Comparison of ENCODE assay signal across 8 cellular contexts in the genomic region with DNA sequence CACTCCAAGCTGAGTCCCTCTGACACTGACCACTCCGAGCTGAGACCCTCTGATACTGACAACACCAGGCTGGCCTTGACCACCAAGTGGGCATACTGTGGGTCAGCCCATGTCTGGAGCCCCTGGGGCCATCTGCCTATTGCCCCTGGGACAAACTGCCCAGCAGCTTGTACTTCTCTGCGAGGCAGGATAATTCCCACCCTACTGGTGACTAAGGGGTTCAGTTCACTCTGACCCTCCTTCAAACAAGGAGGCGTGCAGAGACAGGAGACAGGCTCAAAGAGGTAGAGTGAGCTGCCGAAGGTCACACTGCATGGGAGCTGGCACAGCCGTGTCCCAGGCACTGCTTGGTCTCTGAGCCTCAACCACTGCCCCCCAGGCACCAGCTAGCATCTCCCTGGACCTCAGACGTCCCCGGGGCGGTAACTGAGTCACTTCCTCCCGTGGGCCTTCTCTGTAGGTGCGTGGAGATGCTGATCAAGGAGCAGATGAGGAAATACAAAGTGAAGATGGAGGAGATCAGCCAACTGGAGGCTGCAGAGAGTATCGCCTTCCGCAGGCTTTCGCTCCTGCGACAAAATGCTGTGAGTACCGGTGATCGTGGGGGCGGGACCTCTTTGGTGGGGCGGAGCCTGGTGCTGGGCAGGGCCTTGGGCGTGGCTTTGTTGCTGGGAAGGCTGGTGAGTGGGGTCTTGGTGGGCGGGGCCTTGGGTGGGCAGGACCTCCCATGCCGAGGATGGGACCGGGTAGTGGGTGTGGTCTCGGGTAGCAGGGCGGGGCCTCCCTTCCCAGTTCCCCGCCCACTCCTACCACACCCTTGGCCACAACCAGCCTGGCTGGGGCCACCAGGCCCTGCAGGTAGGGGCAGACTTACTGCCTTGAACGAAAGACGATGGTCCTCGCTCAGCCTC. TPM values are rescaled to one million over a fixed set of nuclear protein-coding genes. Genes with fewer than 3 reads are reported as not detected.
A peak's percentile ranks its signal among the peaks of the same experiment; 100 is the strongest.
DNase-seq lines count a peak whose midpoint lies in the region; ATAC-seq and TF ChIP-seq lines count a peak whose summit lies in the region.

No MANE protein-coding gene starts in this region.

- no peak overlapping the region for H3K9ac ChIP-seq in smooth muscle cell (ENCODE audit: low read depth)

- no peak overlapping the region for H2AFZ ChIP-seq in smooth muscle cell (ENCODE audit: low read depth)

- no peaks in the 10 kb centered on the region for H4K20me1 ChIP-seq in smooth muscle cell (ENCODE audit: low read depth)

- H3K27ac Mint-ChIP-seq in effector memory CD8-positive, alpha-beta T cell = peak overlapping the region; percentile 64 to 69

- no peaks in the 10 kb centered on the region for H3K36me3 ChIP-seq in smooth muscle cell (ENCODE audit: low read depth)

- no peak overlapping the region for H3K4me3 ChIP-seq in smooth muscle cell

- no peak overlapping the region for H3K4me3 Mint-ChIP-seq in effector memory CD8-positive, alpha-beta T cell

- no peaks in the 10 kb centered on the region for H3K9me3 ChIP-seq in smooth muscle cell (replicated peaks; ENCODE audit: low read depth)

- no peak for TF ChIP-seq CTCF in smooth muscle cell (IDR thresholded peaks at IDR 0.05; ENCODE audit: borderline replicate concordance, insufficient read depth, poor library complexity, severe bottlenecking)

- H3K27ac ChIP-seq in smooth muscle cell (ENCODE audit: low read depth) = no peak overlapping the region

- no peaks in the 10 kb centered on the region for H3F3A ChIP-seq in smooth muscle cell (ENCODE audit: low read depth)

- no peaks in the 10 kb centered on the region for H3K79me2 ChIP-seq in smooth muscle cell (ENCODE audit: low read depth)

- DNase-seq in AG20443 (ENCODE audit: low spot score) = peak; percentile 63
- peak; percentile 63 for DNase-seq in SW480 (ENCODE audit: low spot score)
- no peak for DNase-seq in effector memory CD8-positive, alpha-beta T cell
- DNase-seq in stimulated activated CD4-positive, alpha-beta T cell treated with anti-CD3 and anti-CD28 coated beads, Interleukin-4, amount 100 ng/mL, for 4 hours = peak; percentile 13 to 36
- DNase-seq in foreskin melanocyte = no peak
- no peak for DNase-seq in epidermal melanocyte (ENCODE audit: insufficient read length, low spot score)
- DNase-seq in smooth muscle cell (lab: John Stamatoyannopoulos, UW; ENCODE audit: unreplicated experiment) = no peak

- ATAC-seq in GM19035 (IDR thresholded peaks at IDR 0.05; ENCODE audit: unreplicated experiment) = peak; percentile 44
- ATAC-seq in effector memory CD8-positive, alpha-beta T cell (replicated peaks) = peak; percentile 18

- no peak overlapping the region for H3K4me2 ChIP-seq in smooth muscle cell

- H3K4me1 Mint-ChIP-seq in effector memory CD8-positive, alpha-beta T cell (ENCODE audit: low read depth in 2 of 2) = peaks cover 5 to 6% of the 10 kb centered on the region in 2 donors

- no peaks in the 10 kb centered on the region for H3K27me3 Mint-ChIP-seq in effector memory CD8-positive, alpha-beta T cell

- H3K27me3 ChIP-seq in smooth muscle cell (ENCODE audit: low read depth) = no peaks in the 10 kb centered on the region

- H3K9me3 Mint-ChIP-seq in effector memory CD8-positive, alpha-beta T cell = no peaks in the 10 kb centered on the region

- peaks cover under 1% of the 10 kb centered on the region for H3K4me1 ChIP-seq in smooth muscle cell (ENCODE audit: low read depth)

- peaks cover 58% of the 10 kb centered on the region for H3K36me3 Mint-ChIP-seq in effector memory CD8-positive, alpha-beta T cell (ENCODE audit: insufficient read depth)

- 75% methylated on average over 21 of the region's 28 CpGs for WGBS in smooth muscle cell (ENCODE audit: low lambda C conversion rate)

RNA-seq across cellular contexts. Expression of gene USE1, which starts 5.8 kb away (rescaled TPM):
- 12.8 and 16.4 TPM in 2 replicates for total RNA-seq in smooth muscle cell
- polyA plus RNA-seq in smooth muscle cell = 28.8 and 45.4 TPM in 2 replicates

RNA-seq across cellular contexts. Expression of gene OCEL1, which starts 16.6 kb away (rescaled TPM):
- 2.9 and 3.2 TPM in 2 replicates for total RNA-seq in smooth muscle cell
- polyA plus RNA-seq in smooth muscle cell = 34.9 and 41.3 TPM in 2 replicates

RNA-seq across cellular contexts. Expression of gene NR2F6, which starts 36.3 kb away (rescaled TPM):
- 47.8 and 57.4 TPM in 2 replicates for total RNA-seq in smooth muscle cell
- polyA plus RNA-seq in smooth muscle cell = 99.8 and 104 TPM in 2 replicates

RNA-seq across cellular contexts. Expression of gene USHBP1, which starts 55.2 kb away (rescaled TPM):
- not detected in 2 replicates for total RNA-seq in smooth muscle cell
- polyA plus RNA-seq in smooth muscle cell = not detected in 2 replicates

RNA-seq across cellular contexts. Expression of gene BABAM1, which starts 57.9 kb away (rescaled TPM):
- 62.0 and 69.8 TPM in 2 replicates for total RNA-seq in smooth muscle cell
- 108 and 110 TPM in 2 replicates for polyA plus RNA-seq in smooth muscle cell

Comparison
In these comparisons a context has a peak if more than half of its experiments do, and no peak if none do; other contexts are left out.
1. DNase-seq: peak in AG20443 (single experiment), SW480 (single experiment) and stimulated activated CD4-positive, alpha-beta T cell treated with anti-CD3 and anti-CD28 coated beads, Interleukin-4, amount 100 ng/mL, for 4 hours (2 of 2); none in effector memory CD8-positive, alpha-beta T cell (0 of 3), foreskin melanocyte (single experiment), epidermal melanocyte (single experiment) and smooth muscle cell (single experiment).